In the genomic region with DNA sequence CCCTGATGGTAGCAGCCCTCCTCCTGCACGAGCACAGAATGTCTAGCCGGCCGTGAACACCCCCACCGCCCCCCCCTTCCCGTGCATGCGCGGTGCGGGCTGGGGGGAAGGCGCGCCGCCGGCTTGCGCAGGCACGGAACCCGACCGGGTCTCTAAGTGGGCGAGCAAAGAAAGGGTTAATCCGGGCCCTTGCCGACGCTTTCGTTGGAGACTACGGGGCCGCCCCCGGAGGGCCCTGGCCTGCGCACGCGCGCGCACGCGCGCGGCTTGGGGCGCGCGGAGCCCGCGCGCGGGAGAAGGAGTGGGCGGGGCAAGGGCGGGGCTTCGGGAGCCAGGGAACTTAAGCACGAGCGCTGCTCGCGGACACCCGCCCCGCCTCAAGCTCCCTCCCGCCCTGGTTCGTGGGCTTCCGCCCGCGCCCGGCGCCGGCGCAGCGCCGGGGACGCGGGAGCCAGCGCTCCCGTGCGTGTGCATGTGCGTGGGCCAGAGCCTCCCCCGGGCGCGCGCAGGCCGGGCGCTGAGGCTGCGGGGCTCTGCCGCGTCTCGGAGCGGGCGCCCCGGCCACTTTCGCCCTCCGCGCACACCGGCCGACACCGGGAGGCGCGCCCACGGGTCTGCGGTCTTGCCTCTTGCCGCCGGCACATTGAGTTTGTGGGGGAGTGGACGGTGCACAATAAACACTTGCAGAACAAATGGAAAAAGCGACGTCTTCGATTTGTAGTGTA, we compare ENCODE assay signal across 1 cellular context.
A peak's percentile ranks its signal among the peaks of the same experiment; 100 is the strongest.
TF ChIP-seq lines count a peak whose summit lies in the region.

No MANE protein-coding gene starts in this region.

TF ChIP-seq in K562, 482 proteins besides CTCF, POLR2A, EP300 and RAD21 (continued from another document and continues in another):
- TF ChIP-seq ZBTB7A (IDR thresholded peaks at IDR 0.05; ENCODE audit: borderline replicate concordance, control insufficient read depth, low read depth, low read length), result peak; percentile 93
- TF ChIP-seq, protein P1, sequence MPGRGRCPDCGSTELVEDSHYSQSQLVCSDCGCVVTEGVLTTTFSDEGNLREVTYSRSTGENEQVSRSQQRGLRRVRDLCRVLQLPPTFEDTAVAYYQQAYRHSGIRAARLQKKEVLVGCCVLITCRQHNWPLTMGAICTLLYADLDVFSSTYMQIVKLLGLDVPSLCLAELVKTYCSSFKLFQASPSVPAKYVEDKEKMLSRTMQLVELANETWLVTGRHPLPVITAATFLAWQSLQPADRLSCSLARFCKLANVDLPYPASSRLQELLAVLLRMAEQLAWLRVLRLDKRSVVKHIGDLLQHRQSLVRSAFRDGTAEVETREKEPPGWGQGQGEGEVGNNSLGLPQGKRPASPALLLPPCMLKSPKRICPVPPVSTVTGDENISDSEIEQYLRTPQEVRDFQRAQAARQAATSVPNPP (IDR thresholded peaks at IDR 0.05; ENCODE audit: borderline replicate concordance, insufficient read depth, insufficient read length), result no peak
- TF ChIP-seq, protein P2, sequence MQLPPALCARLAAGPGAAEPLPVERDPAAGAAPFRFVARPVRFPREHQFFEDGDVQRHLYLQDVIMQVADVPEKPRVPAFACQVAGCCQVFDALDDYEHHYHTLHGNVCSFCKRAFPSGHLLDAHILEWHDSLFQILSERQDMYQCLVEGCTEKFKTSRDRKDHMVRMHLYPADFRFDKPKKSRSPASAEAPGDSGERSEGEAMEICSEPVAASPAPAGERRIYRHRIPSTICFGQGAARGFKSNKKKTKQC (CRISPR knock-in tag; IDR thresholded peaks at IDR 0.05), result no peak
- TF ChIP-seq, protein P3, sequence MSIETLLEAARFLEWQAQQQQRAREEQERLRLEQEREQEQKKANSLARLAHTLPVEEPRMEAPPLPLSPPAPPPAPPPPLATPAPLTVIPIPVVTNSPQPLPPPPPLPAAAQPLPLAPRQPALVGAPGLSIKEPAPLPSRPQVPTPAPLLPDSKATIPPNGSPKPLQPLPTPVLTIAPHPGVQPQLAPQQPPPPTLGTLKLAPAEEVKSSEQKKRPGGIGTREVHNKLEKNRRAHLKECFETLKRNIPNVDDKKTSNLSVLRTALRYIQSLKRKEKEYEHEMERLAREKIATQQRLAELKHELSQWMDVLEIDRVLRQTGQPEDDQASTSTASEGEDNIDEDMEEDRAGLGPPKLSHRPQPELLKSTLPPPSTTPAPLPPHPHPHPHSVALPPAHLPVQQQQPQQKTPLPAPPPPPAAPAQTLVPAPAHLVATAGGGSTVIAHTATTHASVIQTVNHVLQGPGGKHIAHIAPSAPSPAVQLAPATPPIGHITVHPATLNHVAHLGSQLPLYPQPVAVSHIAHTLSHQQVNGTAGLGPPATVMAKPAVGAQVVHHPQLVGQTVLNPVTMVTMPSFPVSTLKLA (conservative IDR thresholded peaks at IDR 0.05), result peak in 1 of 2 experiments; percentile 34; a peak in 1 of 4 replicates
- no peak; the same call in 1 of the 2 replicates for TF ChIP-seq MAX (CRISPR knock-in tag; IDR thresholded peaks at IDR 0.05)
- TF ChIP-seq, protein P4, sequence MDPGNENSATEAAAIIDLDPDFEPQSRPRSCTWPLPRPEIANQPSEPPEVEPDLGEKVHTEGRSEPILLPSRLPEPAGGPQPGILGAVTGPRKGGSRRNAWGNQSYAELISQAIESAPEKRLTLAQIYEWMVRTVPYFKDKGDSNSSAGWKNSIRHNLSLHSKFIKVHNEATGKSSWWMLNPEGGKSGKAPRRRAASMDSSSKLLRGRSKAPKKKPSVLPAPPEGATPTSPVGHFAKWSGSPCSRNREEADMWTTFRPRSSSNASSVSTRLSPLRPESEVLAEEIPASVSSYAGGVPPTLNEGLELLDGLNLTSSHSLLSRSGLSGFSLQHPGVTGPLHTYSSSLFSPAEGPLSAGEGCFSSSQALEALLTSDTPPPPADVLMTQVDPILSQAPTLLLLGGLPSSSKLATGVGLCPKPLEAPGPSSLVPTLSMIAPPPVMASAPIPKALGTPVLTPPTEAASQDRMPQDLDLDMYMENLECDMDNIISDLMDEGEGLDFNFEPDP (CRISPR knock-in tag; IDR thresholded peaks at IDR 0.05), result no peak
- peak; percentile 98 for TF ChIP-seq ZNF584 (CRISPR knock-in tag; IDR thresholded peaks at IDR 0.05; ENCODE audit: low read depth)
- TF ChIP-seq MCM5 (IDR thresholded peaks at IDR 0.05; ENCODE audit: low read depth), result no peak
- TF ChIP-seq, protein P5, sequence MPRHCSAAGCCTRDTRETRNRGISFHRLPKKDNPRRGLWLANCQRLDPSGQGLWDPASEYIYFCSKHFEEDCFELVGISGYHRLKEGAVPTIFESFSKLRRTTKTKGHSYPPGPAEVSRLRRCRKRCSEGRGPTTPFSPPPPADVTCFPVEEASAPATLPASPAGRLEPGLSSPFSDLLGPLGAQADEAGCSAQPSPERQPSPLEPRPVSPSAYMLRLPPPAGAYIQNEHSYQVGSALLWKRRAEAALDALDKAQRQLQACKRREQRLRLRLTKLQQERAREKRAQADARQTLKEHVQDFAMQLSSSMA (CRISPR knock-in tag; IDR thresholded peaks at IDR 0.05), result no peak
- no peak for TF ChIP-seq ZNF592 (IDR thresholded peaks at IDR 0.05)
- no peak for TF ChIP-seq HSF4 (CRISPR knock-in tag; IDR thresholded peaks at IDR 0.05; ENCODE audit: borderline replicate concordance)
- peak; percentile 81 for TF ChIP-seq HMGN3 (IDR thresholded peaks at IDR 0.05; ENCODE audit: borderline replicate concordance, extremely low read depth, insufficient read length, low read depth, low read length)
- peak; percentile 54 to 92 for TF ChIP-seq MAZ (CRISPR knock-in tag; conservative IDR thresholded peaks at IDR 0.05 in 1 of 2, IDR thresholded peaks at IDR 0.05 in 1 of 2)
- no peak for TF ChIP-seq XRCC5 (IDR thresholded peaks at IDR 0.05; ENCODE audit: low read depth, low read length)
- TF ChIP-seq ZEB2 (IDR thresholded peaks at IDR 0.05), result no peak
- TF ChIP-seq ZNF232 (CRISPR knock-in tag; IDR thresholded peaks at IDR 0.05), result no peak
- no peak for TF ChIP-seq BRF1 (IDR thresholded peaks at IDR 0.05; ENCODE audit: borderline replicate concordance, extremely low read depth, insufficient read length)
- no peak for TF ChIP-seq SMAD2 (IDR thresholded peaks at IDR 0.05; ENCODE audit: low read depth, low read length)
- TF ChIP-seq ZNF583 (CRISPR knock-in tag; IDR thresholded peaks at IDR 0.05), result peak; percentile 91; the same call in 1 of the 2 replicates
- TF ChIP-seq XRCC3 (IDR thresholded peaks at IDR 0.05), result no peak
- TF ChIP-seq, protein P6, sequence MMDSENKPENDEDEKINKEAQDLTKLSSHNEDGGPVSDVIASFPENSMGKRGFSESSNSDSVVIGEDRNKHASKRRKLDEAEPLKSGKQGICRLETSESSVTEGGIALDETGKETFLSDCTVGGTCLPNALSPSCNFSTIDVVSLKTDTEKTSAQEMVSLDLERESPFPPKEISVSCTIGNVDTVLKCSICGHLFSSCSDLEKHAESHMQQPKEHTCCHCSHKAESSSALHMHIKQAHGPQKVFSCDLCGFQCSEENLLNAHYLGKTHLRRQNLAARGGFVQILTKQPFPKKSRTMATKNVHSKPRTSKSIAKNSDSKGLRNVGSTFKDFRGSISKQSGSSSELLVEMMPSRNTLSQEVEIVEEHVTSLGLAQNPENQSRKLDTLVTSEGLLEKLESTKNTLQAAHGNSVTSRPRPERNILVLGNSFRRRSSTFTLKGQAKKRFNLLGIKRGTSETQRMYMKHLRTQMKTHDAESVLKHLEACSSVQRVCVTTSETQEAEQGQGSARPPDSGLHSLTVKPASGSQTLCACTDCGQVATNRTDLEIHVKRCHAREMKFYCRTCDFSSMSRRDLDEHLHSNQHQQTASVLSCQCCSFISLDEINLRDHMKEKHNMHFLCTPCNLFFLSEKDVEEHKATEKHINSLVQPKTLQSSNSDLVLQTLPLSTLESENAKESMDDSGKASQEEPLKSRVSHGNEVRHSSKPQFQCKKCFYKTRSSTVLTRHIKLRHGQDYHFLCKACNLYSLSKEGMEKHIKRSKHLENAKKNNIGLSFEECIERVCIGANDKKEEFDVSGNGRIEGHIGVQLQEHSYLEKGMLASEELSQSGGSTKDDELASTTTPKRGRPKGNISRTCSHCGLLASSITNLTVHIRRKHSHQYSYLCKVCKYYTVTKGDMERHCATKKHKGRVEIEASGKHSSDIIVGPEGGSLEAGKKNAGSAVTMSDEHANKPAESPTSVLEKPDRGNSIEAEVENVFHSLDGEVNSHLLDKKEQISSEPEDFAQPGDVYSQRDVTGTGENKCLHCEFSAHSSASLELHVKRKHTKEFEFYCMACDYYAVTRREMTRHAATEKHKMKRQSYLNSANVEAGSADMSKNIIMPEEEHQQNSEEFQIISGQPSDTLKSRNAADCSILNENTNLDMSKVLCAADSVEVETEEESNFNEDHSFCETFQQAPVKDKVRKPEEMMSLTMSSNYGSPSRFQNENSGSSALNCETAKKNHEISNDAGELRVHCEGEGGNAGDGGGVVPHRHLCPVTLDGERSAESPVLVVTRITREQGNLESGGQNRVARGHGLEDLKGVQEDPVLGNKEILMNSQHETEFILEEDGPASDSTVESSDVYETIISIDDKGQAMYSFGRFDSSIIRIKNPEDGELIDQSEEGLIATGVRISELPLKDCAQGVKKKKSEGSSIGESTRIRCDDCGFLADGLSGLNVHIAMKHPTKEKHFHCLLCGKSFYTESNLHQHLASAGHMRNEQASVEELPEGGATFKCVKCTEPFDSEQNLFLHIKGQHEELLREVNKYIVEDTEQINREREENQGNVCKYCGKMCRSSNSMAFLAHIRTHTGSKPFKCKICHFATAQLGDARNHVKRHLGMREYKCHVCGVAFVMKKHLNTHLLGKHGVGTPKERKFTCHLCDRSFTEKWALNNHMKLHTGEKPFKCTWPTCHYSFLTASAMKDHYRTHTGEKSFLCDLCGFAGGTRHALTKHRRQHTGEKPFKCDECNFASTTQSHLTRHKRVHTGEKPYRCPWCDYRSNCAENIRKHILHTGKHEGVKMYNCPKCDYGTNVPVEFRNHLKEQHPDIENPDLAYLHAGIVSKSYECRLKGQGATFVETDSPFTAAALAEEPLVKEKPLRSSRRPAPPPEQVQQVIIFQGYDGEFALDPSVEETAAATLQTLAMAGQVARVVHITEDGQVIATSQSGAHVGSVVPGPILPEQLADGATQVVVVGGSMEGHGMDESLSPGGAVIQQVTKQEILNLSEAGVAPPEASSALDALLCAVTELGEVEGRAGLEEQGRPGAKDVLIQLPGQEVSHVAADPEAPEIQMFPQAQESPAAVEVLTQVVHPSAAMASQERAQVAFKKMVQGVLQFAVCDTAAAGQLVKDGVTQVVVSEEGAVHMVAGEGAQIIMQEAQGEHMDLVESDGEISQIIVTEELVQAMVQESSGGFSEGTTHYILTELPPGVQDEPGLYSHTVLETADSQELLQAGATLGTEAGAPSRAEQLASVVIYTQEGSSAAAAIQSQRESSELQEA (IDR thresholded peaks at IDR 0.05; ENCODE audit: low read depth), result no peak
- TF ChIP-seq IFI16 (CRISPR knock-in tag; IDR thresholded peaks at IDR 0.05), result peak; percentile 44; the same call in 1 of the 2 replicates
- TF ChIP-seq CBX8 (IDR thresholded peaks at IDR 0.05; ENCODE audit: borderline replicate concordance, extremely low read depth, low read depth, low read length, poor library complexity, severe bottlenecking), result no peak
- TF ChIP-seq ZNF778 (CRISPR knock-in tag; IDR thresholded peaks at IDR 0.05), result no peak
- no peak; the same call in 1 of the 2 replicates for TF ChIP-seq ZC3H4 (CRISPR knock-in tag; IDR thresholded peaks at IDR 0.05; ENCODE audit: borderline replicate concordance)
- no peak for TF ChIP-seq ZBTB49 (CRISPR knock-in tag; IDR thresholded peaks at IDR 0.05; ENCODE audit: borderline replicate concordance)
